22 cellular contexts compared by ENCODE assay signal in the genomic region with DNA sequence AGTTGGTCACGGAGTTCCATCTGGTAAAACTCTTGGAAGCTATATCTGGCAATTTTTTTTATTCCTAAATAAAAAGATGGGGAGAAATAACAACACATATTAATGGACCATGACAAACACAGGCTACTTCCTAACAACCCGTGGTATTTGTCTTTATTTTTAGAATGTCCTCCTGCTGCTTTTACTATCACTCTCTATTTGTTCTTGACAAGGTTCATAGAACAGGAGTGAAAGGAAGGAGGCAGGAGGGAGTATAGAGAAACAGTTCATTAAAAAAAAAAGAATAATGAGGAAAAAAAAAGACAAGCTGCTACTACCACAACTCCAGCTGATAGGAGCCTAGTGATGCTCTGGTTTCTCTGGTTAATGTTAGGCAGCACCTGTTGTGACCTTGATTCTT.
"Had no signal": no experiment of that assay in that cellular context is flagged by ENCODE, and none has a peak within 500 bp of the region (broad histone marks: within the 10 kb centered on the region; RNA-seq: fewer than 3 reads in every experiment).

No MANE protein-coding gene starts in this region.

- ATAC-seq: activated CD4-positive, alpha-beta T cell treated with anti-CD3 and anti-CD28 coated beads for 36 hours; esophagus mucosa; left lung; mucosa of descending colon; right cardiac atrium; upper lobe of right lung had no signal

- H3K36me3 ChIP-seq: adrenal gland, heart right ventricle, left lung, spleen, suprapubic skin, tibial artery, upper lobe of right lung had no signal

- DNase-seq: activated CD4-positive, alpha-beta T cell treated with anti-CD3 and anti-CD28 coated beads for 36 hours; activated CD4-positive, alpha-beta T cell treated with anti-CD3 and anti-CD28 coated beads, Interleukin-2, amount 50 U/mL, for 4 hours; activated CD4-positive, CD25-positive, alpha-beta regulatory T cell; activated effector memory CD4-positive, alpha-beta T cell treated with Interleukin-2 at 50 U/mL for 16 hours; activated naive CD4-positive, alpha-beta T cell treated with Interleukin-2 at 50 U/mL for 16 hours; activated naive CD8-positive, alpha-beta T cell treated with anti-CD3 and anti-CD28 coated beads for 36 hours; adrenal gland; aorta; caudate nucleus; endodermal cell; foreskin fibroblast; heart right ventricle; left lung; mucosa of descending colon; posterior cingulate gyrus; right cardiac atrium; spleen; stimulated activated naive CD4-positive, alpha-beta T cell; tibial artery; upper lobe of right lung had no signal

- H3K27me3 ChIP-seq: adrenal gland, heart right ventricle, spleen, suprapubic skin, tibial artery, upper lobe of right lung had no signal

- H3K4me1 ChIP-seq: adrenal gland, left lung, spleen, suprapubic skin, upper lobe of right lung had no signal

- H3K4me3 ChIP-seq: adrenal gland, heart right ventricle, left lung, mucosa of descending colon, spleen, suprapubic skin, tibial artery, upper lobe of right lung had no signal

- H3K27ac ChIP-seq: adrenal gland, heart right ventricle, left lung, spleen, suprapubic skin, tibial artery, upper lobe of right lung had no signal

- H3K9me3 ChIP-seq: adrenal gland, heart right ventricle, left lung, mucosa of descending colon, spleen, suprapubic skin, tibial artery, upper lobe of right lung had no signal
